Comparison of ENCODE assay signal across 1 cellular context in genomic region chr20:57768519-57768918, GRCh38.
TF ChIP-seq lines count a peak whose summit lies in the region.

No MANE protein-coding gene starts in this region.

TF ChIP-seq in GM12878, 131 proteins besides CTCF, POLR2A, EP300 and RAD21:
- TF ChIP-seq ESRRA (IDR thresholded peaks at IDR 0.05; ENCODE audit: low read length): no peak
- no peak for TF ChIP-seq SIX5 (IDR thresholded peaks at IDR 0.05; ENCODE audit: low read depth, low read length, severe bottlenecking)
- no peak for TF ChIP-seq MTA2 (IDR thresholded peaks at IDR 0.05; ENCODE audit: low read depth)
- TF ChIP-seq NR2C1 (IDR thresholded peaks at IDR 0.05): no peak
- no peak for TF ChIP-seq ZNF217 (IDR thresholded peaks at IDR 0.05)
- no peak for TF ChIP-seq CHD4 (IDR thresholded peaks at IDR 0.05)
- no peak for TF ChIP-seq ZNF384 (IDR thresholded peaks at IDR 0.05; ENCODE audit: borderline replicate concordance, low read depth, low read length)
- no peak for TF ChIP-seq PRDM15 (CRISPR knock-in tag; IDR thresholded peaks at IDR 0.05)
- no peak for TF ChIP-seq CBFB (IDR thresholded peaks at IDR 0.05; ENCODE audit: low read depth)
- no peak for TF ChIP-seq ELK1 (IDR thresholded peaks at IDR 0.05; ENCODE audit: low read depth, low read length)
